ENCODE assay signal across 8 cellular contexts in genomic region chr10:80104066-80104926, GRCh38. TPM values are rescaled to one million over a fixed set of nuclear protein-coding genes. Genes with fewer than 3 reads are reported as not detected.
DNase-seq lines count a peak whose midpoint lies in the region; ATAC-seq and TF ChIP-seq lines count a peak whose summit lies in the region.

No MANE protein-coding gene starts in this region.

- POLR2A ChIA-PET in activated CD8-positive, alpha-beta T cell treated with anti-CD3 and anti-CD28 coated beads, Interleukin-2, amount 10 ng/mL, durations not matched to agents 7 days and 5 days (lab: Charles Lee), result no interaction called here

- no peaks in the 10 kb centered on the region for H3K4me1 ChIP-seq in liver (ENCODE audit: control insufficient read depth in 4 of 4, insufficient read depth in 4 of 4, low read length in 3 of 4)

- CTCF ChIA-PET in activated CD8-positive, alpha-beta T cell treated with anti-CD3 and anti-CD28 coated beads, Interleukin-2, amount 10 ng/mL, durations not matched to agents 7 days and 5 days (lab: Charles Lee), result interaction anchor here (1.5 kb wide), 1 partner anchor 39 kb away, joined by 3 read pairs; no protein-coding TSS in a partner anchor

- H3K4me3 Mint-ChIP-seq in activated CD8-positive, alpha-beta T cell treated with anti-CD3 and anti-CD28 coated beads, Interleukin-2, amount 10 ng/mL, durations not matched to agents 7 days and 5 days, result no peak overlapping the region

- H3K4me3 ChIP-seq in liver (ENCODE audit: low read depth in 1 of 3, low read length in 3 of 3), result no peak overlapping the region

- peaks cover 2% of the 10 kb centered on the region for H3K27me3 Mint-ChIP-seq in activated CD8-positive, alpha-beta T cell treated with anti-CD3 and anti-CD28 coated beads, Interleukin-2, amount 10 ng/mL, durations not matched to agents 7 days and 5 days (ENCODE audit: low read depth)

- H3K9ac ChIP-seq in liver (ENCODE audit: low read depth in 1 of 2, low read length in 2 of 2), result no peak overlapping the region

- peak overlapping the region; percentile 37 to 51 for H3K27ac ChIP-seq in liver (ENCODE audit: low read depth in 1 of 2, low read length in 2 of 2)

- DNase-seq in DMS153 (lab: John Stamatoyannopoulos, UW), result peak; percentile 55
- DNase-seq in HCEC 1CT, result peak; percentile 64
- DNase-seq in activated CD8-positive, alpha-beta T cell treated with anti-CD3 and anti-CD28 coated beads, Interleukin-2, amount 10 ng/mL, durations not matched to agents 7 days and 5 days, result no peak
- no peak for DNase-seq in NCI-H1092 (lab: John Stamatoyannopoulos, UW)
- no peak for DNase-seq in SW 1271 (lab: John Stamatoyannopoulos, UW)
- no peak for DNase-seq in OCI-M2 (lab: John Stamatoyannopoulos, UW; ENCODE audit: unreplicated experiment)

- no peaks in the 10 kb centered on the region for H3K36me3 ChIP-seq in liver (ENCODE audit: control insufficient read depth in 4 of 4, insufficient read depth in 3 of 4, low read depth in 1 of 4, low read length in 3 of 4)

- no peaks in the 10 kb centered on the region for H3K27me3 ChIP-seq in liver (ENCODE audit: control insufficient read depth in 4 of 4, insufficient read depth in 4 of 4, low read length in 3 of 4)

- WGBS in liver, result 65% methylated on average over 10 of the region's 10 CpGs

- no peak for TF ChIP-seq RAD21 in liver (IDR thresholded peaks at IDR 0.05)

- no peaks in the 10 kb centered on the region for H3K4me1 Mint-ChIP-seq in activated CD8-positive, alpha-beta T cell treated with anti-CD3 and anti-CD28 coated beads, Interleukin-2, amount 10 ng/mL, durations not matched to agents 7 days and 5 days (ENCODE audit: low read depth)

- peaks cover 9% of the 10 kb centered on the region for H3K9me3 Mint-ChIP-seq in activated CD8-positive, alpha-beta T cell treated with anti-CD3 and anti-CD28 coated beads, Interleukin-2, amount 10 ng/mL, durations not matched to agents 7 days and 5 days (ENCODE audit: insufficient read depth)

- TF ChIP-seq CTCF in liver (IDR thresholded peaks at IDR 0.05; ENCODE audit: low read depth, low read length, missing input control), result no peak

- peaks cover 2% of the 10 kb centered on the region for H3K36me3 Mint-ChIP-seq in activated CD8-positive, alpha-beta T cell treated with anti-CD3 and anti-CD28 coated beads, Interleukin-2, amount 10 ng/mL, durations not matched to agents 7 days and 5 days (ENCODE audit: low read depth)

- H3K9me3 ChIP-seq in liver (ENCODE audit: control insufficient read depth in 4 of 4, low read length in 3 of 4), result no peaks in the 10 kb centered on the region

- peak; percentile 44 for ATAC-seq in activated CD8-positive, alpha-beta T cell treated with anti-CD3 and anti-CD28 coated beads, Interleukin-2, amount 10 ng/mL, durations not matched to agents 7 days and 5 days
- ATAC-seq in HG03045 (IDR thresholded peaks at IDR 0.05; ENCODE audit: unreplicated experiment), result no peak

- no peak overlapping the region for H3K27ac Mint-ChIP-seq in activated CD8-positive, alpha-beta T cell treated with anti-CD3 and anti-CD28 coated beads, Interleukin-2, amount 10 ng/mL, durations not matched to agents 7 days and 5 days

TF ChIP-seq in liver, 16 proteins besides CTCF, POLR2A, EP300 and RAD21:
- TF ChIP-seq HNF4A (conservative IDR thresholded peaks at IDR 0.05) (no peak), ATF3 (IDR thresholded peaks at IDR 0.05) (no peak), NR2F2 (IDR thresholded peaks at IDR 0.05) (no peak), EGR1 (IDR thresholded peaks at IDR 0.05; ENCODE audit: low read depth in 2 of 2) (no peak), HNF4G (IDR thresholded peaks at IDR 0.05) (no peak), YY1 (IDR thresholded peaks at IDR 0.05) (no peak), TAF1 (conservative IDR thresholded peaks at IDR 0.05) (no peak), RXRA (IDR thresholded peaks at IDR 0.05) (no peak), JUND (IDR thresholded peaks at IDR 0.05) (no peak), ZBTB33 (IDR thresholded peaks at IDR 0.05) (no peak), SP1 (IDR thresholded peaks at IDR 0.05) (no peak), GABPA (IDR thresholded peaks at IDR 0.05 in 1 of 2, conservative IDR thresholded peaks at IDR 0.05 in 1 of 2) (no peak), REST (IDR thresholded peaks at IDR 0.05) (no peak), FOXA2 (IDR thresholded peaks at IDR 0.05) (no peak), MAX (IDR thresholded peaks at IDR 0.05) (no peak), FOXA1 (IDR thresholded peaks at IDR 0.05) (no peak)

RNA-seq across cellular contexts. Expression of gene TMEM254, which starts 25.8 kb away (rescaled TPM):
- 1 to 10 TPM; 9.6 to 9.9 TPM for total RNA-seq in activated CD8-positive, alpha-beta T cell treated with anti-CD3 and anti-CD28 coated beads, Interleukin-2, amount 10 ng/mL, durations not matched to agents 7 days and 5 days
- 10 to 100 TPM in 1 of 2 donors, 1 to 10 TPM in 1; 10.0 to 14.5 TPM for total RNA-seq in liver
- polyA plus RNA-seq in liver, result 10 to 100 TPM; 26.9 to 33.2 TPM

RNA-seq across cellular contexts. Expression of gene PLAC9, which starts 28.2 kb away (rescaled TPM):
- not detected for total RNA-seq in activated CD8-positive, alpha-beta T cell treated with anti-CD3 and anti-CD28 coated beads, Interleukin-2, amount 10 ng/mL, durations not matched to agents 7 days and 5 days
- total RNA-seq in liver, result under 1 TPM; 0.67 to 0.79 TPM
- 1 to 10 TPM; 3.4 to 5.6 TPM for polyA plus RNA-seq in liver

Comparison
In these comparisons a context has a peak if more than half of its experiments do, and no peak if none do; other contexts are left out.
1. DNase-seq: peak in DMS153 (single experiment) and HCEC 1CT (single experiment); none in activated CD8-positive, alpha-beta T cell treated with anti-CD3 and anti-CD28 coated beads, Interleukin-2, amount 10 ng/mL, durations not matched to agents 7 days and 5 days (single experiment), NCI-H1092 (single experiment), SW 1271 (0 of 2) and OCI-M2 (single experiment).